Comparison of ENCODE assay signal across 1 cellular context in genomic region chr6:2961491-2961890, GRCh38.
TF ChIP-seq lines count a peak whose summit lies in the region.

No MANE protein-coding gene starts in this region.

TF ChIP-seq in K562, 482 proteins besides CTCF, POLR2A, EP300 and RAD21:
- TF ChIP-seq SUPT5H (IDR thresholded peaks at IDR 0.05) = 0 out of 2 replicates have a peak, but pooled peaks have one; percentile 23
- TF ChIP-seq ZSCAN32 (CRISPR knock-in tag; IDR thresholded peaks at IDR 0.05) = no peak
- no peak for TF ChIP-seq CREB3L1 (IDR thresholded peaks at IDR 0.05; ENCODE audit: borderline replicate concordance, low read depth)
- TF ChIP-seq TAF7 (tag; IDR thresholded peaks at IDR 0.05) = no peak
- TF ChIP-seq MAX (CRISPR knock-in tag; IDR thresholded peaks at IDR 0.05) = peak; percentile 25; the same call in 1 of the 2 replicates
TF ChIP-seq in K562: peak in this region for 2.
